In the genomic region with DNA sequence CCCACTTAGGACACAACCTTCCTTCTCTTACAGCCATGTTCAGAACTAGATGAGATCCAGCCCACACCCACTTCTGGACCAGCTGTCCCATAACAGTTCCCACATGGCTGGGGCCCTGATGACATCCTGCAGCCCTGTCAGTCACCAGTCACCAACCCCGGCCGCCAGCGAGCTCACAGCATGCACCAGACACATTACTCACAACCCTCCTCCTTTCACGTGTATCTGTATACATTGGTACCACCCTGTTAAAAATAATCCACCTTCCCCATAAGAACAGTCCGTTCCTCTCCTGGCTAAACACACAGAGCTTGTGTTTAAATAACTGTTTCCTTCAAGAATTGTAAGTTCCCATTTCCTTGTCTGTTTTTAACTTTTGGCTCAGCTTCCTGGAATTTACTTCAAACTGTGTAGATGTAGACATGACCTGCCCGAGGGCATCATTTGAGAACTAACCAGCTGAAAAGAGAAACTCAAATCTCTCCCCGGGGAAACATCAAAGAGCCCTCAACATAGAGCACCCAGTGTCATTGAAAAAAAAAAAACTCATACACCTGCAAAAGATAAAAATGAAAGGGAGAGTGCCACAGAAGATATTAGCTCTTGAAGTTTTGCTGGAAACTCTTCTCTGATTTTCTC, we compare ENCODE assay signal across 1 cellular context.
TF ChIP-seq lines count a peak whose summit lies in the region.

No MANE protein-coding gene starts in this region.

TF ChIP-seq in SK-N-SH, 30 proteins besides CTCF, POLR2A, EP300 and RAD21 (continued from another document):
- TF ChIP-seq, protein P1, sequence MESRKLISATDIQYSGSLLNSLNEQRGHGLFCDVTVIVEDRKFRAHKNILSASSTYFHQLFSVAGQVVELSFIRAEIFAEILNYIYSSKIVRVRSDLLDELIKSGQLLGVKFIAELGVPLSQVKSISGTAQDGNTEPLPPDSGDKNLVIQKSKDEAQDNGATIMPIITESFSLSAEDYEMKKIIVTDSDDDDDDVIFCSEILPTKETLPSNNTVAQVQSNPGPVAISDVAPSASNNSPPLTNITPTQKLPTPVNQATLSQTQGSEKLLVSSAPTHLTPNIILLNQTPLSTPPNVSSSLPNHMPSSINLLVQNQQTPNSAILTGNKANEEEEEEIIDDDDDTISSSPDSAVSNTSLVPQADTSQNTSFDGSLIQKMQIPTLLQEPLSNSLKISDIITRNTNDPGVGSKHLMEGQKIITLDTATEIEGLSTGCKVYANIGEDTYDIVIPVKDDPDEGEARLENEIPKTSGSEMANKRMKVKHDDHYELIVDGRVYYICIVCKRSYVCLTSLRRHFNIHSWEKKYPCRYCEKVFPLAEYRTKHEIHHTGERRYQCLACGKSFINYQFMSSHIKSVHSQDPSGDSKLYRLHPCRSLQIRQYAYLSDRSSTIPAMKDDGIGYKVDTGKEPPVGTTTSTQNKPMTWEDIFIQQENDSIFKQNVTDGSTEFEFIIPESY (IDR thresholded peaks at IDR 0.05; ENCODE audit: borderline replicate concordance, low read depth): no peak
- TF ChIP-seq GATA2 (CRISPR knock-in tag; IDR thresholded peaks at IDR 0.05): no peak
- no peak for TF ChIP-seq NFIC (IDR thresholded peaks at IDR 0.05; ENCODE audit: borderline replicate concordance)
- no peak for TF ChIP-seq SMC3 (IDR thresholded peaks at IDR 0.05; ENCODE audit: low read depth, low read length)
- no peak for TF ChIP-seq YY1 (IDR thresholded peaks at IDR 0.05; ENCODE audit: low read depth)
- TF ChIP-seq FOSL2 (IDR thresholded peaks at IDR 0.05; ENCODE audit: borderline replicate concordance, low read depth): no peak
- TF ChIP-seq, protein P2, sequence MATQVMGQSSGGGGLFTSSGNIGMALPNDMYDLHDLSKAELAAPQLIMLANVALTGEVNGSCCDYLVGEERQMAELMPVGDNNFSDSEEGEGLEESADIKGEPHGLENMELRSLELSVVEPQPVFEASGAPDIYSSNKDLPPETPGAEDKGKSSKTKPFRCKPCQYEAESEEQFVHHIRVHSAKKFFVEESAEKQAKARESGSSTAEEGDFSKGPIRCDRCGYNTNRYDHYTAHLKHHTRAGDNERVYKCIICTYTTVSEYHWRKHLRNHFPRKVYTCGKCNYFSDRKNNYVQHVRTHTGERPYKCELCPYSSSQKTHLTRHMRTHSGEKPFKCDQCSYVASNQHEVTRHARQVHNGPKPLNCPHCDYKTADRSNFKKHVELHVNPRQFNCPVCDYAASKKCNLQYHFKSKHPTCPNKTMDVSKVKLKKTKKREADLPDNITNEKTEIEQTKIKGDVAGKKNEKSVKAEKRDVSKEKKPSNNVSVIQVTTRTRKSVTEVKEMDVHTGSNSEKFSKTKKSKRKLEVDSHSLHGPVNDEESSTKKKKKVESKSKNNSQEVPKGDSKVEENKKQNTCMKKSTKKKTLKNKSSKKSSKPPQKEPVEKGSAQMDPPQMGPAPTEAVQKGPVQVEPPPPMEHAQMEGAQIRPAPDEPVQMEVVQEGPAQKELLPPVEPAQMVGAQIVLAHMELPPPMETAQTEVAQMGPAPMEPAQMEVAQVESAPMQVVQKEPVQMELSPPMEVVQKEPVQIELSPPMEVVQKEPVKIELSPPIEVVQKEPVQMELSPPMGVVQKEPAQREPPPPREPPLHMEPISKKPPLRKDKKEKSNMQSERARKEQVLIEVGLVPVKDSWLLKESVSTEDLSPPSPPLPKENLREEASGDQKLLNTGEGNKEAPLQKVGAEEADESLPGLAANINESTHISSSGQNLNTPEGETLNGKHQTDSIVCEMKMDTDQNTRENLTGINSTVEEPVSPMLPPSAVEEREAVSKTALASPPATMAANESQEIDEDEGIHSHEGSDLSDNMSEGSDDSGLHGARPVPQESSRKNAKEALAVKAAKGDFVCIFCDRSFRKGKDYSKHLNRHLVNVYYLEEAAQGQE (IDR thresholded peaks at IDR 0.05; ENCODE audit: low read depth, low read length): no peak
- TF ChIP-seq, protein P3, sequence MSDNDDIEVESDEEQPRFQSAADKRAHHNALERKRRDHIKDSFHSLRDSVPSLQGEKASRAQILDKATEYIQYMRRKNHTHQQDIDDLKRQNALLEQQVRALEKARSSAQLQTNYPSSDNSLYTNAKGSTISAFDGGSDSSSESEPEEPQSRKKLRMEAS (IDR thresholded peaks at IDR 0.05; ENCODE audit: low read depth): no peak
- no peak for TF ChIP-seq GABPA (IDR thresholded peaks at IDR 0.05; ENCODE audit: low read depth)
- TF ChIP-seq TAF1 (IDR thresholded peaks at IDR 0.05; ENCODE audit: borderline replicate concordance, low read depth, low read length): no peak
- TF ChIP-seq FOXJ3 (CRISPR knock-in tag; IDR thresholded peaks at IDR 0.05): no peak
- TF ChIP-seq TCF12 (IDR thresholded peaks at IDR 0.05): no peak
- no peak for TF ChIP-seq SIN3A (IDR thresholded peaks at IDR 0.05; ENCODE audit: borderline replicate concordance, low read depth, low read length)
- TF ChIP-seq CHD2 (IDR thresholded peaks at IDR 0.05; ENCODE audit: low read length, partially characterized antibody): no peak
- TF ChIP-seq JUND (IDR thresholded peaks at IDR 0.05): no peak
- TF ChIP-seq, protein P4, sequence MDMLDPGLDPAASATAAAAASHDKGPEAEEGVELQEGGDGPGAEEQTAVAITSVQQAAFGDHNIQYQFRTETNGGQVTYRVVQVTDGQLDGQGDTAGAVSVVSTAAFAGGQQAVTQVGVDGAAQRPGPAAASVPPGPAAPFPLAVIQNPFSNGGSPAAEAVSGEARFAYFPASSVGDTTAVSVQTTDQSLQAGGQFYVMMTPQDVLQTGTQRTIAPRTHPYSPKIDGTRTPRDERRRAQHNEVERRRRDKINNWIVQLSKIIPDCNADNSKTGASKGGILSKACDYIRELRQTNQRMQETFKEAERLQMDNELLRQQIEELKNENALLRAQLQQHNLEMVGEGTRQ (IDR thresholded peaks at IDR 0.05; ENCODE audit: borderline replicate concordance, low read depth, low read length): no peak
